Comparison of ENCODE assay signal across 20 cellular contexts in the genomic region with DNA sequence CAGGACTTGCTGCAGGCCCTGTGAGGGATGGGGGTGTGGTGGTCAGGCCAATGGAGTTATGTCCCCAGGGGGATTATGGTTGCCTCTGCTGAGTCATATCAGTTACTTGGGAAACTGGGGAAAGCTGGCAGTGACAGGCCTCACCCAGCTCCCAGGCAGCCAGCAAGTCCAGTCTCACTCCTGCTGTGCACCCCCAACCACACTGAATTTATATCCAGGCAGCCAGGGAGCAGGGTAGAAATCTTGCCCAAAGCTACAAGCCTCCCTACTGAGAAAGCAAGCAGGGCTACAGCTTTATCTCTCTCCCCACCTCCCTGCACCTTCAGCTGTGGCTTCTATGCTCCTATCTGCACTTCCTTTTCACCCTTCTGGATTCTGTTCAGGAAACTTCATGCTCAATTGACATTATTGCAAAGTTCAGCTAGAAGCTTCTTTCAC.
"Had no signal": no experiment of that assay in that cellular context is flagged by ENCODE, and none has a peak within 500 bp of the region (broad histone marks: within the 10 kb centered on the region; RNA-seq: fewer than 3 reads in every experiment).

No MANE protein-coding gene starts in this region.

- H3K36me3 ChIP-seq: cardiac muscle cell, prostate gland, right lobe of liver, tibial nerve, vagina had no signal

- H3K4me3 ChIP-seq: cardiac muscle cell, mucosa of descending colon, prostate gland, right lobe of liver, tibial nerve, vagina had no signal

- H3K9me3 ChIP-seq: mucosa of descending colon, prostate gland, right lobe of liver, vagina had no signal

- ATAC-seq: activated naive CD8-positive, alpha-beta T cell treated with anti-CD3 and anti-CD28 coated beads, Interleukin-2, amount 50 U/mL, for 24 hours; activated T-cell treated with anti-CD3 and anti-CD28 coated beads, Interleukin-2, amount 50 U/mL, for 72 hours; foreskin keratinocyte; left lobe of liver; mucosa of descending colon; natural killer cell; right lobe of liver; stimulated activated effector memory CD8-positive, alpha-beta T cell treated with anti-CD3 and anti-CD28 coated beads, Interleukin-12 subunit alpha, Interleukin-12 subunit beta, amount 100 ng/mL, for 72 hours had no signal

- H3K27ac ChIP-seq: cardiac muscle cell, foreskin keratinocyte, prostate gland, right lobe of liver, tibial nerve, vagina had no signal

- H3K4me1 ChIP-seq: foreskin keratinocyte, prostate gland, right lobe of liver, tibial nerve, vagina had no signal

- H3K27me3 ChIP-seq: cardiac muscle cell, foreskin keratinocyte, right lobe of liver, tibial nerve, vagina had no signal

- DNase-seq: activated CD4-positive, alpha-beta memory T cell treated with anti-CD3 and anti-CD28 coated beads for 36 hours; activated naive CD4-positive, alpha-beta T cell; activated naive CD8-positive, alpha-beta T cell treated with anti-CD3 and anti-CD28 coated beads, Interleukin-2, amount 50 U/mL, for 24 hours; activated T-cell treated with anti-CD3 and anti-CD28 coated beads, Interleukin-2, amount 50 U/mL, for 72 hours; foreskin keratinocyte; head of caudate nucleus; mammary epithelial cell; mucosa of descending colon; natural killer cell; occipital lobe; right lobe of liver had no signal

- FAIRE-seq: astrocyte, endothelial cell of umbilical vein, islet of Langerhans had no signal
